Comparison of ENCODE assay signal across 26 cellular contexts in the genomic region with DNA sequence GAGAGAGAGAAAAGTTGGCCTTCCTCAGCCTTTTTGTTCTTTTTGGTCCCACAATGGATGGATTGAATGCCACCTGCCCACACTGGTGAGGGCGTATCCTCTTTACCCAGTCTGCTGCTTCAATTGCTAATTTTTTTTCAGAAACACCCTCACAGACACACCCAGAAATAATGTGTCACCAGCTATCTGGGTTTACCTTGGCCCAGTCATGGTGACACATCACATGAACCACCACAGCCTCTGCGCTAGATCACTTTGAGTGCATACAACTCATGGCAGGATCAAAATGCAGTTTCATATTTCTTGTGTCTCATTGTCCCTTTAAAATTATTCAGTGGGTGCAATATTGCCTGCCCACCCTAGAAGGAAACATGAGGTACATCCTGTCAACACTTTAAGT.
DNase-seq lines count a peak whose midpoint lies in the region; ATAC-seq, FAIRE-seq and TF ChIP-seq lines count a peak whose summit lies in the region.
"Had no signal": no experiment of that assay in that cellular context is flagged by ENCODE, and none has a peak within 500 bp of the region (broad histone marks: within the 10 kb centered on the region; RNA-seq: fewer than 3 reads in every experiment).

No MANE protein-coding gene starts in this region.

- H3K36me3 Mint-ChIP-seq in nephron (ENCODE audit: low read depth): peaks cover 8% of the 10 kb centered on the region
- peaks cover 0 to 10% (median 4%) of the 10 kb centered on the region in 3 donors for H3K36me3 Mint-ChIP-seq in CD8-positive, alpha-beta memory T cell

- intact Hi-C loops in K562 (cut with micrococcal nuclease): no loop called here
- intact Hi-C loops in thyroid gland (cut with DNase I): no loop called here

- WGBS in K562 (ENCODE audit: insufficient coverage, low coverage, missing lambda C conversion rate): 4% methylated on average over 2 of the region's 2 CpGs
- WGBS in thyroid gland, 2 donors: 96 to 100% methylated on average over 2 of the region's 2 CpGs

- no peak for TF ChIP-seq EP300 in K562 (IDR thresholded peaks at IDR 0.05; ENCODE audit: low read length)

- H3K9me1 ChIP-seq in K562 (ENCODE audit: control insufficient read depth, insufficient read depth, low read length): no peaks in the 10 kb centered on the region

- H3K4me1 ChIP-seq in HEK293 (ENCODE audit: control insufficient read depth, insufficient read depth, low read length) (no peaks in the 10 kb centered on the region), K562 (replicated peaks in 1 of 2; ENCODE audit: control insufficient read depth in 2 of 2, insufficient read depth in 2 of 2, low read length in 2 of 2) (no peaks in the 10 kb centered on the region), BE2C (no peaks in the 10 kb centered on the region), thyroid gland (peaks cover 11 to 13% of the 10 kb centered on the region in 2 donors)
- no peaks in the 10 kb centered on the region for H3K4me1 ChIP-seq in CD8-positive, alpha-beta memory T cell (ENCODE audit: insufficient read depth, low read length)
- H3K4me1 ChIP-seq: HAP-1, parathyroid adenoma had no signal

- TF ChIP-seq CTCF in HEK293 (tag by site-specific recombination; IDR thresholded peaks at IDR 0.05) (no peak), K562 (IDR thresholded peaks at IDR 0.05 in 2 of 3, conservative IDR thresholded peaks at IDR 0.05 in 1 of 3; ENCODE audit: insufficient read depth in 2 of 3, low read depth in 1 of 3, low read length in 3 of 3) (no peak), nephron (IDR thresholded peaks at IDR 0.05; ENCODE audit: unreplicated experiment in 3 of 3) (no peak), BE2C (IDR thresholded peaks at IDR 0.05; ENCODE audit: low read depth, low read length) (no peak), thyroid gland (IDR thresholded peaks at IDR 0.05) (no peak)

- no peak overlapping the region for H3K9ac ChIP-seq in K562 (ENCODE audit: insufficient read depth in 1 of 2, low read depth in 2 of 2, low read length in 2 of 2)
- H3K9ac ChIP-seq: parathyroid adenoma had no signal

- peak overlapping the region in 2 of 3 experiments; percentile 8 to 18 for H3K27ac Mint-ChIP-seq in nephron
- no peak overlapping the region for H3K27ac Mint-ChIP-seq in CD8-positive, alpha-beta memory T cell
- H3K27ac Mint-ChIP-seq: activated CD4-positive, alpha-beta memory T cell treated with anti-CD3 and anti-CD28 coated beads, Interleukin-2, amount 10 ng/mL, durations not matched to agents 7 days and 5 days; activated T-helper 2 cell treated with anti-CD3 and anti-CD28 coated beads, Interferon-gamma antibody, Interleukin-2, Interleukin-4, amounts not matched to agents 10 μg/mL and 5 μg/mL and 100 μg/mL, durations not matched to agents 14 hours and 24 hours and 36 hours; brain; stimulated activated naive CD8-positive, alpha-beta T cell treated with anti-CD3 and anti-CD28 coated beads, Interleukin-15, Interleukin-2, amounts not matched to agents 100 ng/mL and 50 ng/mL, for 24 hours had no signal

- H3K4me1 Mint-ChIP-seq in nephron: peaks cover 31% of the 10 kb centered on the region
- H3K4me1 Mint-ChIP-seq in CD8-positive, alpha-beta memory T cell: no peaks in the 10 kb centered on the region
- H3K4me1 Mint-ChIP-seq: activated CD4-positive, alpha-beta memory T cell treated with anti-CD3 and anti-CD28 coated beads, Interleukin-2, amount 10 ng/mL, durations not matched to agents 7 days and 5 days had no signal

- POLR2A ChIA-PET in HEK293 (lab: Yijun Ruan, JAX): no interaction called here
- POLR2A ChIA-PET in K562 (lab: Yijun Ruan, JAX): no interaction called here
- POLR2A ChIA-PET in CD8-positive, alpha-beta memory T cell (lab: Charles Lee): no interaction called here

- no peak for FAIRE-seq in K562 (lab: Jason Lieb, UNC)
- FAIRE-seq: G401.6, HepG2 had no signal

- peaks cover 0 to 7% of the 10 kb centered on the region in 2 experiments; a peak in 2 of 5 replicates for H3K27me3 ChIP-seq in K562 (ENCODE audit: control insufficient read depth in 2 of 2, insufficient read depth in 2 of 2, low read length in 2 of 2)
- H3K27me3 ChIP-seq in CD8-positive, alpha-beta memory T cell (ENCODE audit: insufficient read depth, low read length, poor library complexity, severe bottlenecking): no peaks in the 10 kb centered on the region
- H3K27me3 ChIP-seq in BE2C: no peaks in the 10 kb centered on the region
- H3K27me3 ChIP-seq in thyroid gland: no peaks in the 10 kb centered on the region
- H3K27me3 ChIP-seq: left lung had no signal

- H3K27ac ChIP-seq in HEK293 (ENCODE audit: extremely low read depth, low read depth, low read length) (no peak overlapping the region), K562 (ENCODE audit: extremely low read depth, low read depth, low read length) (no peak overlapping the region), thyroid gland (no peak overlapping the region)
- no peak overlapping the region for H3K27ac ChIP-seq in CD8-positive, alpha-beta memory T cell (ENCODE audit: low read depth, low read length)
- H3K27ac ChIP-seq: left lung, parathyroid adenoma had no signal

- no peak overlapping the region for H3K4me2 ChIP-seq in K562 (ENCODE audit: insufficient read depth, low read length)
- H3K4me2 ChIP-seq: smooth muscle cell had no signal

- H4K20me1 ChIP-seq in K562 (replicated peaks; ENCODE audit: control insufficient read depth, insufficient read depth, low read length): no peaks in the 10 kb centered on the region

- H3K4me3 ChIP-seq in HEK293 (ENCODE audit: low read depth, low read length) (no peak overlapping the region), K562 (no peak overlapping the region), BE2C (ENCODE audit: low read depth, low read length) (no peak overlapping the region), thyroid gland (replicated peaks in 1 of 3) (no peak overlapping the region)
- no peak overlapping the region for H3K4me3 ChIP-seq in CD8-positive, alpha-beta memory T cell (ENCODE audit: low read length)
- H3K4me3 ChIP-seq: HAP-1, left lung, smooth muscle cell had no signal

- peaks cover 19% of the 10 kb centered on the region for H3K9me3 Mint-ChIP-seq in nephron
- peaks cover under 1 to 15% (median 9%) of the 10 kb centered on the region in 5 donors for H3K9me3 Mint-ChIP-seq in CD8-positive, alpha-beta memory T cell
- H3K9me3 Mint-ChIP-seq: activated CD4-positive, alpha-beta memory T cell treated with anti-CD3 and anti-CD28 coated beads, Interleukin-2, amount 10 ng/mL, durations not matched to agents 7 days and 5 days had no signal

- H3K4me3 Mint-ChIP-seq in nephron: no peak overlapping the region
- H3K4me3 Mint-ChIP-seq in CD8-positive, alpha-beta memory T cell: no peak overlapping the region
- H3K4me3 Mint-ChIP-seq: activated CD4-positive, alpha-beta memory T cell treated with anti-CD3 and anti-CD28 coated beads, Interleukin-2, amount 10 ng/mL, durations not matched to agents 7 days and 5 days; brain; stimulated activated naive CD8-positive, alpha-beta T cell treated with anti-CD3 and anti-CD28 coated beads, Interleukin-15, Interleukin-2, amounts not matched to agents 100 ng/mL and 50 ng/mL, for 24 hours had no signal

- CTCF ChIA-PET in HEK293 (lab: Yijun Ruan, JAX): no interaction called here
- CTCF ChIA-PET in K562 (lab: Yijun Ruan, JAX; ENCODE audit: low intra/inter-chr PET ratio): no interaction called here
- CTCF ChIA-PET in CD8-positive, alpha-beta memory T cell (lab: Charles Lee): no interaction called here

- H3K36me3 ChIP-seq in HEK293 (ENCODE audit: control insufficient read depth in 2 of 2, insufficient read depth in 1 of 2, low read length in 2 of 2) (no peaks in the 10 kb centered on the region), K562 (ENCODE audit: control insufficient read depth, insufficient read depth, low read length) (no peaks in the 10 kb centered on the region), BE2C (no peaks in the 10 kb centered on the region), thyroid gland (no peaks in the 10 kb centered on the region)
- H3K36me3 ChIP-seq in CD8-positive, alpha-beta memory T cell (ENCODE audit: insufficient read depth, low read length): no peaks in the 10 kb centered on the region
- H3K36me3 ChIP-seq: HAP-1, left lung had no signal

- DNase-seq in M059J (ENCODE audit: low read depth) (peak; percentile 58), K562 (ENCODE audit: extremely low read depth in 1 of 4, low spot score in 3 of 4) (no peak), BE2C (no peak), thyroid gland (no peak)
- DNase-seq in CD8-positive, alpha-beta memory T cell: no peak
- DNase-seq: activated CD4-positive, alpha-beta memory T cell treated with anti-CD3 and anti-CD28 coated beads, Interleukin-2, amount 10 ng/mL, durations not matched to agents 7 days and 5 days; activated CD4-positive, CD25-positive, alpha-beta regulatory T cell; activated naive CD4-positive, alpha-beta T cell treated with anti-CD3 and anti-CD28 coated beads, Interleukin-2, amount 50 U/mL, for 16 hours; amniotic stem cell; C1 segment of cervical spinal cord; COR-L47; left lung; mesendoderm; NCI-H1048; NCI-H2171; right cardiac atrium had no signal

- TF ChIP-seq POLR2A in K562 (conservative IDR thresholded peaks at IDR 0.05) (no peak), thyroid gland (IDR thresholded peaks at IDR 0.05) (no peak)

- no peak for ATAC-seq in K562
- ATAC-seq: HepG2, left lung had no signal

- no peak for TF ChIP-seq RAD21 in K562 (CRISPR knock-in tag; conservative IDR thresholded peaks at IDR 0.05 in 1 of 2, IDR thresholded peaks at IDR 0.05 in 1 of 2)

- H3K9me3 ChIP-seq in HEK293 (ENCODE audit: control insufficient read depth, insufficient read depth, low read depth, low read length) (no peaks in the 10 kb centered on the region), K562 (replicated peaks; ENCODE audit: control insufficient read depth, insufficient read depth, low read depth, low read length) (0 out of 2 replicates have a peak, but pooled peaks cover 2% of the 10 kb centered on the region), BE2C (no peaks in the 10 kb centered on the region), thyroid gland (no peaks in the 10 kb centered on the region)
- H3K9me3 ChIP-seq in CD8-positive, alpha-beta memory T cell (ENCODE audit: low read length): no peaks in the 10 kb centered on the region
- H3K9me3 ChIP-seq: HAP-1 had no signal

- H2AFZ ChIP-seq in K562 (ENCODE audit: low read depth, low read length): no peak overlapping the region; the same call in 1 of the 2 replicates
- H2AFZ ChIP-seq: parathyroid adenoma had no signal

- H3K27me3 Mint-ChIP-seq in nephron (ENCODE audit: low read depth): no peaks in the 10 kb centered on the region
- H3K27me3 Mint-ChIP-seq in CD8-positive, alpha-beta memory T cell: peaks cover 7 to 12% of the 10 kb centered on the region in 2 donors
- H3K27me3 Mint-ChIP-seq: stimulated activated naive CD8-positive, alpha-beta T cell treated with anti-CD3 and anti-CD28 coated beads, Interleukin-15, Interleukin-2, amounts not matched to agents 100 ng/mL and 50 ng/mL, for 24 hours had no signal

- no peaks in the 10 kb centered on the region for H3K79me2 ChIP-seq in K562 (ENCODE audit: control insufficient read depth, insufficient read depth, low read length)
- H3K79me2 ChIP-seq: parathyroid adenoma had no signal

- in situ Hi-C loops in K562 (cut with MboI): no loop called here

- BruUV-seq in K562 (replicated peaks; lab: Mats Ljungman, UMichigan): no TSS peak

TF ChIP-seq in K562, 482 proteins besides CTCF, POLR2A, EP300 and RAD21 (continues in another document):
- TF ChIP-seq FOSL1 (tag; conservative IDR thresholded peaks at IDR 0.05): peak; percentile 82

Comparison
In these comparisons a context has a peak if more than half of its experiments do, and no peak if none do; other contexts are left out.
1. H3K27ac Mint-ChIP-seq: peak in nephron (2 of 3); none in CD8-positive, alpha-beta memory T cell (0 of 8).
2. Of the 44 proteins assayed by ChIP-seq in both K562 and HEK293: peak only in K562: none; only in HEK293: KLF1; in both: none; in neither: 43.